ENCODE assay signal across 22 cellular contexts in the genomic region with DNA sequence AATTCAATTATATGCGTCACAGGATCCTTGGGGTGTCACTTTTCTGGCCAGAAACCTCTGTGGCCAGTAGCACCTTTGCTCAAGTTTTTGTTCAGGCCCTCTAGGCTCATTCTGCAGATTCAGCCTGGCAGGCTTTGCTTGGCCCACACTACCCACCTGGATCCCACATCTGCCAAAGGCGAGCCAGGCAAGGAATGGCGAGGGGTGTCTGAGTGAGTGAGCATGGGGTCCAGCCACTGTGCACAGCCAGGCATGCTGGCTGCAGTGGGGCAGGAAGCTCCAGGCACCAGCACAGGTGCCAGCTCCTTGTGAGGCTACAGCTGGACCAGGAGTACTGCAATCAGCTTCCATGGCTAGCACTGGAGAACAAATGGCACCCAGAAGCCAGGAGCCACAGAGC.
"Had no signal": no experiment of that assay in that cellular context is flagged by ENCODE, and none has a peak within 500 bp of the region (broad histone marks: within the 10 kb centered on the region; RNA-seq: fewer than 3 reads in every experiment).

No MANE protein-coding gene starts in this region.

- ATAC-seq: foreskin keratinocyte, gastroesophageal sphincter, heart left ventricle, left colon, left lobe of liver, left ventricle myocardium superior had no signal

- H3K27ac ChIP-seq: coronary artery, dorsolateral prefrontal cortex, esophagus muscularis mucosa, foreskin keratinocyte, gastroesophageal sphincter, heart left ventricle, hepatocyte had no signal

- H3K36me3 ChIP-seq: esophagus muscularis mucosa, gastroesophageal sphincter, heart left ventricle had no signal

- H3K27me3 ChIP-seq: dorsolateral prefrontal cortex, esophagus muscularis mucosa, foreskin keratinocyte, gastroesophageal sphincter, heart left ventricle, hepatocyte had no signal

- H3K4me1 ChIP-seq: esophagus muscularis mucosa, foreskin keratinocyte, gastroesophageal sphincter, heart left ventricle had no signal

- DNase-seq: dermis blood vessel endothelial cell; dorsolateral prefrontal cortex; effector CD4-positive, alpha-beta T cell; effector memory CD4-positive, alpha-beta T cell; foreskin keratinocyte; heart left ventricle; hypothalamus; immature natural killer cell; islet precursor cell; kidney; kidney glomerular epithelial cell; left colon; left ventricle myocardium superior; mammary epithelial cell; mesendoderm; midbrain had no signal

- H3K4me3 ChIP-seq: coronary artery, dorsolateral prefrontal cortex, esophagus muscularis mucosa, gastroesophageal sphincter, heart left ventricle, hepatocyte, lung had no signal
